In genomic region chr1:31425301-31426081, GRCh38 we compare ENCODE assay signal across 14 cellular contexts. TPM values are rescaled to one million over a fixed set of nuclear protein-coding genes. Genes with fewer than 3 reads are reported as not detected.
"Had no signal": no experiment of that assay in that cellular context is flagged by ENCODE, and none has a peak within 500 bp of the region (broad histone marks: within the 10 kb centered on the region; RNA-seq: fewer than 3 reads in every experiment).

No MANE protein-coding gene starts in this region.

- ATAC-seq: activated CD8-positive, alpha-beta memory T cell treated with anti-CD3 and anti-CD28 coated beads, Interleukin-2, amount 10 ng/mL, durations not matched to agents 7 days and 5 days had no signal

- H3K9ac ChIP-seq: parathyroid adenoma had no signal

- DNase-seq: activated CD4-positive, alpha-beta T cell treated with anti-CD3 and anti-CD28 coated beads, Interleukin-2, amount 50 U/mL, for 48 hours; activated CD4-positive, CD25-positive, alpha-beta regulatory T cell treated with anti-CD3 and anti-CD28 coated beads, Interleukin-2, amount 50 U/mL, for 72 hours; activated CD8-positive, alpha-beta memory T cell treated with anti-CD3 and anti-CD28 coated beads, Interleukin-2, amount 10 ng/mL, durations not matched to agents 7 days and 5 days; activated naive CD4-positive, alpha-beta T cell treated with anti-CD3 and anti-CD28 coated beads, Interleukin-2, amount 10 ng/mL, durations not matched to agents 7 days and 5 days; activated T-cell treated with anti-CD3 and anti-CD28 coated beads, Interleukin-2, amount 50 U/mL, for 1 hour; dorsolateral prefrontal cortex; endodermal cell; stimulated activated CD4-positive, alpha-beta T cell treated with anti-CD3 and anti-CD28 coated beads, Interleukin-1b, Interleukin-23, amount 100 ng/mL, for 48 hours; T-helper 1 cell; T1000 had no signal

- H3K4me3 ChIP-seq: dorsolateral prefrontal cortex, thoracic aorta had no signal

- H2AFZ ChIP-seq: parathyroid adenoma had no signal

- H3K36me3 ChIP-seq: thoracic aorta had no signal

- H3K27ac ChIP-seq: dorsolateral prefrontal cortex, parathyroid adenoma, thoracic aorta had no signal

- H3K4me1 ChIP-seq: parathyroid adenoma had no signal

- H3K9me3 ChIP-seq: thoracic aorta had no signal

RNA-seq across cellular contexts. Expression of gene FABP3, which starts 52.6 kb away (rescaled TPM):
- total RNA-seq: activated CD8-positive, alpha-beta memory T cell treated with anti-CD3 and anti-CD28 coated beads, Interleukin-2, amount 10 ng/mL, durations not matched to agents 7 days and 5 days; activated T-helper 2 cell treated with anti-CD3 and anti-CD28 coated beads, Interferon-gamma antibody, Interleukin-2, Interleukin-4, amounts not matched to agents 10 μg/mL and 5 μg/mL and 100 μg/mL, durations not matched to agents 14 hours and 24 hours and 36 hours; glomerular endothelial cell had no signal
